ENCODE assay signal across 8 cellular contexts in the genomic region with DNA sequence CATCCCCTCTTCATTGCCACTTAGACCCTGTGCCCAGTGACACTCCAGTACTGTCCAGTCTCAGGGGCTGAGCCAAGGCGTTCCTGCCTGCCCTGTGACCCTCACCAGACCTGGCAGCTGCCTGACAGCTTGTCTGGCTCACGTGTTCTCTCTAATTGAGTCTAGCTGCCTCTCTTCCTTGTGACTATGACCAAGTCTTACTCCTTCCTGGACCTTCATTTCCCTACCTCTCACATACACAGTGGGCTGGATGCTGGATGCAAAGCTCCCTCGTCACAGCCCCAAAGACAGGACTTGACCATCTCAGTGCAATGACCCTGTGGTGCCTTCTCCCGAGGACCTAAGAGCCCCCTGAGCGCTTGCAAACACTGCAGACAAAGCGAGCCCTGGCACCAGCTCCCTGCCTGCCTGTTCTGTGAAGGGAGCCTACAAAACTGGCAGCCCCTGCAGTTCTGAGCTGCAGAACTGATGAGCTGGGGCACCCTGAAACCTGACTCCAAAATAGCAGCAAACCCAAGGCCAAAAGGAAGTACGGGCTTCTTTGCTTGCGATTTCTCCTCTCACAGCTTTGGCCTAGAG. TPM values are rescaled to one million over a fixed set of nuclear protein-coding genes. Genes with fewer than 3 reads are reported as not detected.
DNase-seq lines count a peak whose midpoint lies in the region; TF ChIP-seq lines count a peak whose summit lies in the region.

No MANE protein-coding gene starts in this region.

- peaks cover 70% of the 10 kb centered on the region for H4K20me1 ChIP-seq in BLaER1

- H3K9me3 ChIP-seq in BLaER1 = no peaks in the 10 kb centered on the region
- no peaks in the 10 kb centered on the region for H3K9me3 ChIP-seq in MG63
- H3K9me3 ChIP-seq in colonic mucosa = no peaks in the 10 kb centered on the region
- no peaks in the 10 kb centered on the region for H3K9me3 ChIP-seq in mucosa of stomach (ENCODE audit: control insufficient read depth, low read length)

- intact Hi-C loops in colonic mucosa (cut with DNase I) = no loop called here

- H3K27me3 ChIP-seq in BLaER1 (no peaks in the 10 kb centered on the region), MG63 (no peaks in the 10 kb centered on the region), colonic mucosa (no peaks in the 10 kb centered on the region), mucosa of stomach (ENCODE audit: control insufficient read depth, insufficient read depth, low read length) (no peaks in the 10 kb centered on the region)

- H3K36me3 ChIP-seq in BLaER1 (peaks cover 10% of the 10 kb centered on the region), MG63 (peaks cover 35% of the 10 kb centered on the region), colonic mucosa (no peaks in the 10 kb centered on the region), mucosa of stomach (ENCODE audit: control insufficient read depth, insufficient read depth, low read length) (no peaks in the 10 kb centered on the region)

- peaks cover 82% of the 10 kb centered on the region for H3K4me1 ChIP-seq in BLaER1
- H3K4me1 ChIP-seq in colonic mucosa = peaks cover 39% of the 10 kb centered on the region
- H3K4me1 ChIP-seq in mucosa of stomach (ENCODE audit: control insufficient read depth, insufficient read depth, low read length) = peaks cover 62% of the 10 kb centered on the region

- H3K27ac ChIP-seq in BLaER1 (peak overlapping the region; percentile 85), colonic mucosa (peak overlapping the region; percentile 39)

- peak overlapping the region; percentile 99 for H3K4me2 ChIP-seq in BLaER1

- H3K9ac ChIP-seq in BLaER1 = peak overlapping the region; percentile 88
- H3K9ac ChIP-seq in colonic mucosa (ENCODE audit: low read depth in 2 of 2, low read length in 2 of 2) = peak overlapping the region; percentile 56 to 82
- H3K9ac ChIP-seq in mucosa of stomach (ENCODE audit: low read length) = peak overlapping the region; percentile 66

- TF ChIP-seq CTCF in colonic mucosa (IDR thresholded peaks at IDR 0.05) = no peak

- DNase-seq in MG63 (peak; percentile 15), colonic mucosa (peak; percentile 52), D341Med (ENCODE audit: low spot score) (no peak), NCI-H510A treated with DMSO at 0.1 percent for 48 hours (lab: John Stamatoyannopoulos, UW) (no peak)
- no peak for DNase-seq in stimulated activated CD4-positive, alpha-beta T cell treated with anti-CD3 and anti-CD28 coated beads, Interleukin-4, amount 100 ng/mL, for 4 hours
- no peak for DNase-seq in activated CD4-positive, CD25-positive, alpha-beta regulatory T cell (lab: John Stamatoyannopoulos, UW)

- H3K4me3 ChIP-seq in BLaER1 (peak overlapping the region; percentile 80), MG63 (peak overlapping the region; percentile 73), colonic mucosa (peak overlapping the region; percentile 79), mucosa of stomach (ENCODE audit: low read length) (peak overlapping the region; percentile 56)

RNA-seq across cellular contexts. Expression of a gene that starts 1.7 kb away (rescaled TPM):
- 64.1 and 87.2 TPM in 2 replicates for total RNA-seq in MG63 (2014; rRNA removed; shearing (Covaris generic); ENCODE audit: low replicate concordance)
- total RNA-seq in colonic mucosa = 10 to 100 TPM; 23.8 to 29.5 TPM

RNA-seq across cellular contexts. Expression of a gene that starts 3.8 kb away (rescaled TPM):
- total RNA-seq in MG63 (2014; rRNA removed; shearing (Covaris generic); ENCODE audit: low replicate concordance) = 6.2 and 11.5 TPM in 2 replicates
- total RNA-seq in colonic mucosa = 10 to 100 TPM; 24.9 to 29.6 TPM

Comparison
In these comparisons a context has a peak if more than half of its experiments do, and no peak if none do; other contexts are left out.
1. DNase-seq: peak in MG63 (single experiment) and colonic mucosa (single experiment); none in D341Med (single experiment), stimulated activated CD4-positive, alpha-beta T cell treated with anti-CD3 and anti-CD28 coated beads, Interleukin-4, amount 100 ng/mL, for 4 hours (0 of 2), NCI-H510A treated with DMSO at 0.1 percent for 48 hours (single experiment) and activated CD4-positive, CD25-positive, alpha-beta regulatory T cell (0 of 4).
2. Peak in every context shown above with its lines, with median percentiles within 50 percentile points of each other: H3K4me3 ChIP-seq and H3K9ac ChIP-seq.